ENCODE assay signal across 25 cellular contexts in genomic region chr6:90139272-90139817, GRCh38.
DNase-seq lines count a peak whose midpoint lies in the region; ATAC-seq lines count a peak whose summit lies in the region.
"Had no signal": no experiment of that assay in that cellular context is flagged by ENCODE, and none has a peak within 500 bp of the region (broad histone marks: within the 10 kb centered on the region; RNA-seq: fewer than 3 reads in every experiment).

No MANE protein-coding gene starts in this region.

- H3K4me3 ChIP-seq in MG63, result no peak overlapping the region
- H3K4me3 ChIP-seq: colonic mucosa, Peyer's patch, SJCRH30, smooth muscle cell, testis had no signal

- no peak for ATAC-seq in stimulated activated naive CD8-positive, alpha-beta T cell treated with anti-CD3 and anti-CD28 coated beads, Interleukin-15, Interleukin-2, amounts not matched to agents 100 U/mL and 50 U/mL, for 24 hours
- ATAC-seq in stimulated activated naive B cell treated with anti-CD40 and anti-IgM and Interleukin-4, amounts not matched to agents 10 μg/mL and 1 μg/mL and 100 μg/mL, for 72 hours (replicated peaks), result peak; percentile 64 to 72
- ATAC-seq: esophagus mucosa; foreskin keratinocyte; left cardiac atrium; stimulated activated effector memory CD8-positive, alpha-beta T cell treated with anti-CD3 and anti-CD28 coated beads, Interleukin-12 subunit alpha, Interleukin-12 subunit beta, amount 100 ng/mL, for 72 hours had no signal

- DNase-seq in NCI-H82 (lab: John Stamatoyannopoulos, UW) (peak; percentile 30), NCI-H82 treated with DMSO at 0.1 percent for 48 hours (lab: John Stamatoyannopoulos, UW; ENCODE audit: unreplicated experiment) (no peak), ACHN (no peak), MG63 (no peak)
- no peak for DNase-seq in stimulated activated naive CD8-positive, alpha-beta T cell treated with anti-CD3 and anti-CD28 coated beads, Interleukin-15, Interleukin-2, amounts not matched to agents 100 U/mL and 50 U/mL, for 24 hours
- DNase-seq in stimulated activated naive B cell treated with anti-CD40 and anti-IgM and Interleukin-4, amounts not matched to agents 10 μg/mL and 1 μg/mL and 100 μg/mL, for 72 hours, result no peak
- DNase-seq: activated CD4-positive, alpha-beta T cell treated with anti-CD3 and anti-CD28 coated beads, Interleukin-2, amount 10 ng/mL, durations not matched to agents 24 days and 14 days; amygdala; colonic mucosa; foreskin keratinocyte; Kasumi-1; left cardiac atrium; mesendoderm; NCI-H1694 treated with DMSO at 0.1 percent for 48 hours; NCI-H226; NK-92 treated with Interleukin-12 subunit alpha and Interleukin-12 subunit beta, amount 100 ng/mL, for 24 hours; Peyer's patch; retina; SJCRH30; testis had no signal

- H3K27me3 Mint-ChIP-seq in stimulated activated naive CD8-positive, alpha-beta T cell treated with anti-CD3 and anti-CD28 coated beads, Interleukin-15, Interleukin-2, amounts not matched to agents 100 ng/mL and 50 ng/mL, for 24 hours, result no peaks in the 10 kb centered on the region
- no peaks in the 10 kb centered on the region for H3K27me3 Mint-ChIP-seq in activated naive CD8-positive, alpha-beta T cell
- H3K27me3 Mint-ChIP-seq in stimulated activated naive B cell treated with anti-CD40 and anti-IgM and Interleukin-4, amounts not matched to agents 10 μg/mL and 1 μg/mL and 100 μg/mL, for 72 hours, result no peaks in the 10 kb centered on the region
- H3K27me3 Mint-ChIP-seq: activated CD4-positive, alpha-beta T cell treated with anti-CD3 and anti-CD28 coated beads, Interleukin-2, amount 10 ng/mL, durations not matched to agents 24 days and 14 days had no signal

- H3K27me3 ChIP-seq in MG63, result peaks cover 7% of the 10 kb centered on the region; the same call in 1 of the 2 replicates
- H3K27me3 ChIP-seq: colonic mucosa, foreskin keratinocyte, Peyer's patch, SJCRH30, testis had no signal

- peaks cover 64% of the 10 kb centered on the region for H3K36me3 Mint-ChIP-seq in stimulated activated naive CD8-positive, alpha-beta T cell treated with anti-CD3 and anti-CD28 coated beads, Interleukin-15, Interleukin-2, amounts not matched to agents 100 ng/mL and 50 ng/mL, for 24 hours (ENCODE audit: low read depth)
- H3K36me3 Mint-ChIP-seq in activated naive CD8-positive, alpha-beta T cell, result peaks cover 30% of the 10 kb centered on the region
- peaks cover 9 to 33% of the 10 kb centered on the region in 2 donors for H3K36me3 Mint-ChIP-seq in stimulated activated naive B cell treated with anti-CD40 and anti-IgM and Interleukin-4, amounts not matched to agents 10 μg/mL and 1 μg/mL and 100 μg/mL, for 72 hours
- H3K36me3 Mint-ChIP-seq: stimulated activated effector memory CD8-positive, alpha-beta T cell treated with anti-CD3 and anti-CD28 coated beads, Interleukin-12 subunit alpha, Interleukin-12 subunit beta, amount 100 ng/mL, for 72 hours had no signal

- H3K9me3 Mint-ChIP-seq in stimulated activated naive CD8-positive, alpha-beta T cell treated with anti-CD3 and anti-CD28 coated beads, Interleukin-15, Interleukin-2, amounts not matched to agents 100 ng/mL and 50 ng/mL, for 24 hours, result no peaks in the 10 kb centered on the region
- no peaks in the 10 kb centered on the region for H3K9me3 Mint-ChIP-seq in activated naive CD8-positive, alpha-beta T cell (ENCODE audit: low read depth)
- H3K9me3 Mint-ChIP-seq in stimulated activated naive B cell treated with anti-CD40 and anti-IgM and Interleukin-4, amounts not matched to agents 10 μg/mL and 1 μg/mL and 100 μg/mL, for 72 hours, result no peaks in the 10 kb centered on the region
- H3K9me3 Mint-ChIP-seq: activated CD4-positive, alpha-beta T cell treated with anti-CD3 and anti-CD28 coated beads, Interleukin-2, amount 10 ng/mL, durations not matched to agents 24 days and 14 days; stimulated activated effector memory CD8-positive, alpha-beta T cell treated with anti-CD3 and anti-CD28 coated beads, Interleukin-12 subunit alpha, Interleukin-12 subunit beta, amount 100 ng/mL, for 72 hours had no signal

- H3K9me3 ChIP-seq in MG63, result no peaks in the 10 kb centered on the region
- H3K9me3 ChIP-seq: colonic mucosa, Peyer's patch, SJCRH30, testis had no signal

- no peaks in the 10 kb centered on the region for H3K36me3 ChIP-seq in MG63
- H3K36me3 ChIP-seq: colonic mucosa, Peyer's patch, SJCRH30 had no signal

- H3K4me3 Mint-ChIP-seq in stimulated activated naive CD8-positive, alpha-beta T cell treated with anti-CD3 and anti-CD28 coated beads, Interleukin-15, Interleukin-2, amounts not matched to agents 100 ng/mL and 50 ng/mL, for 24 hours, result no peak overlapping the region
- no peak overlapping the region for H3K4me3 Mint-ChIP-seq in activated naive CD8-positive, alpha-beta T cell
- H3K4me3 Mint-ChIP-seq in stimulated activated naive B cell treated with anti-CD40 and anti-IgM and Interleukin-4, amounts not matched to agents 10 μg/mL and 1 μg/mL and 100 μg/mL, for 72 hours, result no peak overlapping the region
- H3K4me3 Mint-ChIP-seq: activated CD4-positive, alpha-beta T cell treated with anti-CD3 and anti-CD28 coated beads, Interleukin-2, amount 10 ng/mL, durations not matched to agents 24 days and 14 days; stimulated activated effector memory CD8-positive, alpha-beta T cell treated with anti-CD3 and anti-CD28 coated beads, Interleukin-12 subunit alpha, Interleukin-12 subunit beta, amount 100 ng/mL, for 72 hours had no signal

- peaks cover 95% of the 10 kb centered on the region for H3K4me1 Mint-ChIP-seq in stimulated activated naive CD8-positive, alpha-beta T cell treated with anti-CD3 and anti-CD28 coated beads, Interleukin-15, Interleukin-2, amounts not matched to agents 100 ng/mL and 50 ng/mL, for 24 hours (ENCODE audit: low read depth)
- H3K4me1 Mint-ChIP-seq in activated naive CD8-positive, alpha-beta T cell (ENCODE audit: low read depth), result peaks cover 86% of the 10 kb centered on the region
- peaks cover 58 to 85% of the 10 kb centered on the region in 2 donors for H3K4me1 Mint-ChIP-seq in stimulated activated naive B cell treated with anti-CD40 and anti-IgM and Interleukin-4, amounts not matched to agents 10 μg/mL and 1 μg/mL and 100 μg/mL, for 72 hours

- in situ Hi-C loops in ACHN (cut with HindIII; ENCODE audit: low pct_ligation_motif_present, low pct_unique_long_range_greater_than_20kb, low sequenced_read_pairs), result no loop called here

- H3K27ac Mint-ChIP-seq in stimulated activated naive CD8-positive, alpha-beta T cell treated with anti-CD3 and anti-CD28 coated beads, Interleukin-15, Interleukin-2, amounts not matched to agents 100 ng/mL and 50 ng/mL, for 24 hours, result peak overlapping the region; percentile 23
- H3K27ac Mint-ChIP-seq in activated naive CD8-positive, alpha-beta T cell, result peak overlapping the region; percentile 76
- peak overlapping the region; percentile 90 for H3K27ac Mint-ChIP-seq in stimulated activated naive B cell treated with anti-CD40 and anti-IgM and Interleukin-4, amounts not matched to agents 10 μg/mL and 1 μg/mL and 100 μg/mL, for 72 hours
- H3K27ac Mint-ChIP-seq: stimulated activated effector memory CD8-positive, alpha-beta T cell treated with anti-CD3 and anti-CD28 coated beads, Interleukin-12 subunit alpha, Interleukin-12 subunit beta, amount 100 ng/mL, for 72 hours had no signal

Comparison
In these comparisons a context has a peak if more than half of its experiments do, and no peak if none do; other contexts are left out.
1. H3K27ac Mint-ChIP-seq: peak in every context shown above with its lines; median percentile 90 in stimulated activated naive B cell treated with anti-CD40 and anti-IgM and Interleukin-4, amounts not matched to agents 10 μg/mL and 1 μg/mL and 100 μg/mL, for 72 hours; 76 in activated naive CD8-positive, alpha-beta T cell; 23 in stimulated activated naive CD8-positive, alpha-beta T cell treated with anti-CD3 and anti-CD28 coated beads, Interleukin-15, Interleukin-2, amounts not matched to agents 100 ng/mL and 50 ng/mL, for 24 hours.